Comparison of ENCODE assay signal across 30 cellular contexts in genomic region chr1:28894785-28895184, GRCh38.
"Had no signal": no experiment of that assay in that cellular context is flagged by ENCODE, and none has a peak within 500 bp of the region (broad histone marks: within the 10 kb centered on the region; RNA-seq: fewer than 3 reads in every experiment).

No MANE protein-coding gene starts in this region.

- H3K4me3 Mint-ChIP-seq: activated CD4-positive, alpha-beta T cell treated with anti-CD3 and anti-CD28 coated beads for 36 hours; activated CD4-positive, alpha-beta T cell treated with anti-CD3 and anti-CD28 coated beads, Interleukin-2, amount 10 ng/mL, durations not matched to agents 7 days and 5 days; activated CD8-positive, alpha-beta T cell treated with anti-CD3 and anti-CD28 coated beads, Interleukin-2, amount 10 ng/mL, durations not matched to agents 7 days and 5 days; activated naive CD4-positive, alpha-beta T cell treated with anti-CD3 and anti-CD28 coated beads for 36 hours; activated T-cell treated with anti-CD3 and anti-CD28 coated beads, Interleukin-2, amount 50 U/mL, for 24 hours; brain; T-helper 1 cell treated with Interleukin-12 subunit alpha and Interleukin-12 subunit beta and Interleukin-4 antibody, amounts not matched to agents 30 μg/mL and 1 μg/mL, for 36 hours; T-helper 2 cell treated with Interferon-gamma antibody and Interleukin-4, amounts not matched to agents 5 μg/mL and 100 μg/mL, for 36 hours had no signal

- H3K4me3 ChIP-seq: adrenal gland, MG63, SJCRH30, SK-N-MC had no signal

- H3K36me3 Mint-ChIP-seq: activated naive CD4-positive, alpha-beta T cell treated with anti-CD3 and anti-CD28 coated beads, Interleukin-2, amount 50 U/mL, for 72 hours; brain had no signal

- H3K9me3 Mint-ChIP-seq: activated CD4-positive, alpha-beta T cell treated with anti-CD3 and anti-CD28 coated beads, Interleukin-2, amount 10 ng/mL, durations not matched to agents 7 days and 5 days; activated naive CD4-positive, alpha-beta T cell treated with anti-CD3 and anti-CD28 coated beads for 36 hours; activated naive CD4-positive, alpha-beta T cell treated with anti-CD3 and anti-CD28 coated beads, Interleukin-2, amount 50 U/mL, for 72 hours; activated T-cell treated with anti-CD3 and anti-CD28 coated beads, Interleukin-2, amount 50 U/mL, for 24 hours; activated T-helper 2 cell treated with anti-CD3 and anti-CD28 coated beads, Interferon-gamma antibody, Interleukin-2, Interleukin-4, amounts not matched to agents 10 μg/mL and 5 μg/mL and 100 μg/mL, durations not matched to agents 14 hours and 24 hours and 36 hours; brain; T-helper 1 cell treated with Interleukin-12 subunit alpha and Interleukin-12 subunit beta and Interleukin-4 antibody, amounts not matched to agents 30 μg/mL and 1 μg/mL, for 36 hours; T-helper 2 cell treated with Interferon-gamma antibody and Interleukin-4, amounts not matched to agents 5 μg/mL and 100 μg/mL, for 36 hours had no signal

- H3K27ac ChIP-seq: adrenal gland, SJCRH30, SK-N-MC had no signal

- H3K27me3 Mint-ChIP-seq: activated CD4-positive, alpha-beta T cell treated with anti-CD3 and anti-CD28 coated beads for 36 hours; activated CD4-positive, alpha-beta T cell treated with anti-CD3 and anti-CD28 coated beads, Interleukin-2, amount 10 ng/mL, durations not matched to agents 7 days and 5 days; activated T-cell treated with anti-CD3 and anti-CD28 coated beads, Interleukin-2, amount 50 U/mL, for 24 hours had no signal

- H3K36me3 ChIP-seq: adrenal gland, MG63, SJCRH30 had no signal

- H3K27ac Mint-ChIP-seq: activated CD4-positive, alpha-beta T cell treated with anti-CD3 and anti-CD28 coated beads for 36 hours; activated CD8-positive, alpha-beta T cell treated with anti-CD3 and anti-CD28 coated beads, Interleukin-2, amount 10 ng/mL, durations not matched to agents 7 days and 5 days; activated naive CD4-positive, alpha-beta T cell treated with anti-CD3 and anti-CD28 coated beads for 36 hours; activated T-cell treated with anti-CD3 and anti-CD28 coated beads, Interleukin-2, amount 50 U/mL, for 24 hours; activated T-helper 2 cell treated with anti-CD3 and anti-CD28 coated beads, Interferon-gamma antibody, Interleukin-2, Interleukin-4, amounts not matched to agents 10 μg/mL and 5 μg/mL and 100 μg/mL, durations not matched to agents 14 hours and 24 hours and 36 hours; brain; T-helper 1 cell treated with Interleukin-12 subunit alpha and Interleukin-12 subunit beta and Interleukin-4 antibody, amounts not matched to agents 30 μg/mL and 1 μg/mL, for 36 hours; T-helper 2 cell treated with Interferon-gamma antibody and Interleukin-4, amounts not matched to agents 5 μg/mL and 100 μg/mL, for 36 hours had no signal

- FAIRE-seq: bronchial epithelial cell, TTC549 had no signal

- H3K9me3 ChIP-seq: adrenal gland, MG63, SJCRH30 had no signal

- H3K27me3 ChIP-seq: adrenal gland, MG63, SJCRH30 had no signal

- DNase-seq: activated CD4-positive, alpha-beta T cell treated with anti-CD3 and anti-CD28 coated beads for 36 hours; activated CD4-positive, alpha-beta T cell treated with anti-CD3 and anti-CD28 coated beads, Interleukin-2, amount 10 ng/mL, durations not matched to agents 7 days and 5 days; activated CD4-positive, alpha-beta T cell treated with anti-CD3 and anti-CD28 coated beads, Interleukin-2, amount 50 U/mL, for 48 hours; activated CD8-positive, alpha-beta T cell treated with anti-CD3 and anti-CD28 coated beads, Interleukin-2, amount 10 ng/mL, durations not matched to agents 7 days and 5 days; activated gamma-delta T cell; activated naive CD4-positive, alpha-beta T cell treated with anti-CD3 and anti-CD28 coated beads for 36 hours; activated T-cell treated with anti-CD3 and anti-CD28 coated beads, Interleukin-2, amount 50 U/mL, for 24 hours; adrenal gland; central memory CD4-positive, alpha-beta T cell; Kasumi-1; KG1; MG63; NCI-H1048; NCI-H1105 treated with DMSO at 0.1 percent for 48 hours; NCI-H1436; NCI-H1694; NCI-H1930; NCI-H2081 treated with DMSO at 0.1 percent for 48 hours; NCI-H226; NCI-H524 treated with DMSO at 0.1 percent for 48 hours; SHP77; SJCRH30 had no signal
